Comparison of ENCODE assay signal across 16 cellular contexts in the genomic region with DNA sequence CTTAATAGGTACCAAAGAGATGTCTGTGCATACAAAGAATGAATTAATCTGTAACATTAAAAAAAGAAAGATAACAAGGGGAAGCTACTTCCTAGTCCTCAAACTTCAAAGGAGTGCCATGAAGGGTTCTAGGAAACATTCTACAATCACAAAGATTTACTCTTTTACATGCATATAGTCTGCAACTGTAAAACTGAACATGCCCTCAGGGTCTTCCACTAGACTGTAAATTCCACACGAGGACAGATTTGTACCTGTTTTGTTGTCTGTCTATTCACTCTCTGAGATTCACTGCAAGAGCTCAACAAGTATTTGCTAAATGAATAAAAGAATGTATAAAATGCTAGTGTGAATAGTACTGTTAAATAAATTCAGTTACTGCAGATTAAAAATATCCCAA. TPM values are rescaled to one million over a fixed set of nuclear protein-coding genes. Genes with fewer than 3 reads are reported as not detected.
DNase-seq lines count a peak whose midpoint lies in the region; ATAC-seq, FAIRE-seq and TF ChIP-seq lines count a peak whose summit lies in the region.
"Had no signal": no experiment of that assay in that cellular context is flagged by ENCODE, and none has a peak within 500 bp of the region (broad histone marks: within the 10 kb centered on the region; RNA-seq: fewer than 3 reads in every experiment).

No MANE protein-coding gene starts in this region.

- no peaks in the 10 kb centered on the region for H3K27me3 Mint-ChIP-seq in activated naive CD4-positive, alpha-beta T cell treated with anti-CD3 and anti-CD28 coated beads, Interleukin-2, amount 10 ng/mL, durations not matched to agents 7 days and 5 days
- H3K27me3 Mint-ChIP-seq in activated B cell treated with CpG ODN at 0.5 μM for 24 hours = no peaks in the 10 kb centered on the region
- no peaks in the 10 kb centered on the region for H3K27me3 Mint-ChIP-seq in type B pancreatic cell

- H4K20me1 ChIP-seq in endothelial cell of umbilical vein (replicated peaks; ENCODE audit: control insufficient read depth, extremely low read depth, insufficient read depth, low read length) = no peaks in the 10 kb centered on the region

- H3K27ac ChIP-seq in endothelial cell of umbilical vein (ENCODE audit: insufficient read depth, low read depth, low read length) = no peak overlapping the region
- H3K27ac ChIP-seq: thyroid gland had no signal

- no peaks in the 10 kb centered on the region for H3K9me1 ChIP-seq in endothelial cell of umbilical vein (replicated peaks; ENCODE audit: control insufficient read depth, extremely low read depth, insufficient read depth, low read length)

- no peak for DNase-seq in activated naive CD4-positive, alpha-beta T cell treated with anti-CD3 and anti-CD28 coated beads, Interleukin-2, amount 10 ng/mL, durations not matched to agents 7 days and 5 days
- no peak for DNase-seq in activated naive CD4-positive, alpha-beta T cell treated with Interleukin-2 at 50 U/mL for 16 hours
- DNase-seq in activated B cell treated with CpG ODN at 0.5 μM for 24 hours (no peak), endothelial cell of umbilical vein (ENCODE audit: low read depth, low spot score) (no peak), type B pancreatic cell (ENCODE audit: extremely low spot score, unreplicated experiment) (no peak), D721Med (ENCODE audit: insufficient read length, low spot score) (no peak)
- DNase-seq in stimulated activated CD4-positive, alpha-beta T cell treated with anti-CD3 and anti-CD28 coated beads, Interleukin-2, amount 100 ng/mL, for 24 hours = no peak
- DNase-seq: caudate nucleus, GOT3, MM.1S, NCI-H1930, NCI-H526 treated with DMSO at 0.1 percent for 48 hours, thyroid gland had no signal

- no peak for TF ChIP-seq CTCF in activated B cell treated with CpG ODN at 0.5 μM for 24 hours (IDR thresholded peaks at IDR 0.05)
- TF ChIP-seq CTCF in endothelial cell of umbilical vein (IDR thresholded peaks at IDR 0.05; ENCODE audit: extremely low read depth in 1 of 2, insufficient read depth in 1 of 2, low read depth in 1 of 2, low read length in 2 of 2) = no peak
- no peak for TF ChIP-seq CTCF in type B pancreatic cell (conservative IDR thresholded peaks at IDR 0.05)
- TF ChIP-seq CTCF in D721Med (IDR thresholded peaks at IDR 0.05; ENCODE audit: insufficient read depth, missing control alignments) = no peak

- FAIRE-seq in endothelial cell of umbilical vein (lab: Jason Lieb, UNC) = no peak
- no peak for FAIRE-seq in D721Med (lab: Jason Lieb, UNC)
- FAIRE-seq: frontal cortex had no signal

- H2AFZ ChIP-seq in endothelial cell of umbilical vein (ENCODE audit: low read depth, low read length) = no peak overlapping the region

- H3K4me2 ChIP-seq in endothelial cell of umbilical vein (ENCODE audit: insufficient read depth, low read length) = peak overlapping the region; percentile 2

- no peaks in the 10 kb centered on the region for H3K9me3 Mint-ChIP-seq in activated naive CD4-positive, alpha-beta T cell treated with anti-CD3 and anti-CD28 coated beads, Interleukin-2, amount 10 ng/mL, durations not matched to agents 7 days and 5 days
- H3K9me3 Mint-ChIP-seq in activated B cell treated with CpG ODN at 0.5 μM for 24 hours = no peaks in the 10 kb centered on the region
- no peaks in the 10 kb centered on the region for H3K9me3 Mint-ChIP-seq in type B pancreatic cell

- TF ChIP-seq POLR2A in endothelial cell of umbilical vein (IDR thresholded peaks at IDR 0.05; ENCODE audit: low read depth, low read length) = no peak

- H3K9ac ChIP-seq in endothelial cell of umbilical vein (replicated peaks; ENCODE audit: extremely low read depth, insufficient read depth, low read length) = no peak overlapping the region

- dilution Hi-C loops in endothelial cell of umbilical vein (cut with MboI; ENCODE audit: extremely low pct_ligation_motif_present, low sequenced_read_pairs) = no loop called here

- peaks cover 75% of the 10 kb centered on the region for H3K4me1 Mint-ChIP-seq in activated naive CD4-positive, alpha-beta T cell treated with anti-CD3 and anti-CD28 coated beads, Interleukin-2, amount 10 ng/mL, durations not matched to agents 7 days and 5 days
- H3K4me1 Mint-ChIP-seq in activated B cell treated with CpG ODN at 0.5 μM for 24 hours (peaks cover 81% of the 10 kb centered on the region), type B pancreatic cell (ENCODE audit: unreplicated experiment) (peaks cover 22% of the 10 kb centered on the region)

- peak overlapping the region; percentile 80 for H3K27ac Mint-ChIP-seq in activated naive CD4-positive, alpha-beta T cell treated with anti-CD3 and anti-CD28 coated beads, Interleukin-2, amount 10 ng/mL, durations not matched to agents 7 days and 5 days
- peak overlapping the region; percentile 88 for H3K27ac Mint-ChIP-seq in activated B cell treated with CpG ODN at 0.5 μM for 24 hours
- peak overlapping the region; percentile 8 for H3K27ac Mint-ChIP-seq in type B pancreatic cell

- no peak for ATAC-seq in activated B cell treated with CpG ODN at 0.5 μM for 24 hours (ENCODE audit: low read depth)
- no peak for ATAC-seq in GM21390 (IDR thresholded peaks at IDR 0.05; ENCODE audit: unreplicated experiment)
- ATAC-seq: activated CD4-positive, CD25-positive, alpha-beta regulatory T cell treated with anti-CD3 and anti-CD28 coated beads, Interleukin-2, amount 50 U/mL, for 24 hours had no signal

- peaks cover 31% of the 10 kb centered on the region for H3K4me1 ChIP-seq in endothelial cell of umbilical vein (ENCODE audit: control insufficient read depth, extremely low read depth, insufficient read depth, low read length)

- CTCF ChIA-PET in activated naive CD4-positive, alpha-beta T cell treated with anti-CD3 and anti-CD28 coated beads, Interleukin-2, amount 10 ng/mL, durations not matched to agents 7 days and 5 days (lab: Charles Lee) = interaction anchor here (1.1 kb wide), 2 partner anchors 12 to 84 kb away, joined by 3 read pairs; no protein-coding TSS in a partner anchor
- CTCF ChIA-PET in activated B cell treated with CpG ODN at 0.5 μM for 24 hours (lab: Charles Lee) (interaction anchor here (1.4 kb wide), 1 partner anchor 14 kb away, joined by 5 read pairs; no protein-coding TSS in a partner anchor), endothelial cell of umbilical vein (lab: Charles Lee) (interaction anchor here (1.0 to 2.2 kb wide), 7 partner anchors 12 to 106 kb away, joined by 3 to 7 read pairs (median 5); no protein-coding TSS in a partner anchor)

- H3K79me2 ChIP-seq in endothelial cell of umbilical vein (ENCODE audit: control insufficient read depth, insufficient read depth, low read length) = peaks cover 90% of the 10 kb centered on the region

- H3K36me3 Mint-ChIP-seq in activated naive CD4-positive, alpha-beta T cell treated with anti-CD3 and anti-CD28 coated beads, Interleukin-2, amount 10 ng/mL, durations not matched to agents 7 days and 5 days = peaks cover 27% of the 10 kb centered on the region
- H3K36me3 Mint-ChIP-seq in activated B cell treated with CpG ODN at 0.5 μM for 24 hours (ENCODE audit: low read depth) (peaks cover 9% of the 10 kb centered on the region), type B pancreatic cell (no peaks in the 10 kb centered on the region)

- H3K4me3 ChIP-seq in endothelial cell of umbilical vein (replicated peaks in 1 of 3; ENCODE audit: insufficient read depth in 1 of 3, low read depth in 1 of 3, low read length in 3 of 3) = no peak overlapping the region
- H3K4me3 ChIP-seq: thyroid gland had no signal

- no peaks in the 10 kb centered on the region for H3K9me3 ChIP-seq in endothelial cell of umbilical vein (replicated peaks; ENCODE audit: control insufficient read depth, insufficient read depth, low read length)
- H3K9me3 ChIP-seq: thyroid gland had no signal

- BruUV-seq in endothelial cell of umbilical vein (replicated peaks; lab: Mats Ljungman, UMichigan) = no TSS peak

- POLR2A ChIA-PET in activated B cell treated with CpG ODN at 0.5 μM for 24 hours (lab: Charles Lee) (interaction anchor here (0.8 to 3.5 kb wide), 10 partner anchors 10 to 106 kb away, joined by 3 to 18 read pairs (median 4); no protein-coding TSS in a partner anchor), endothelial cell of umbilical vein (lab: Charles Lee) (no interaction called here)

- intact Hi-C loops in activated B cell treated with CpG ODN at 0.5 μM for 24 hours (cut with micrococcal nuclease) = loop anchor here (2.0 to 10.0 kb wide), 4 partner anchors 13 to 1373 kb away; no protein-coding TSS in a partner anchor
- intact Hi-C loops in endothelial cell of umbilical vein (cut with micrococcal nuclease) = loop anchor here (1.0 to 10.0 kb wide), 4 partner anchors 64 to 697 kb away; no protein-coding TSS in a partner anchor

- H3K36me3 ChIP-seq in endothelial cell of umbilical vein (ENCODE audit: control insufficient read depth in 2 of 2, extremely low read depth in 1 of 2, insufficient read depth in 2 of 2, low read length in 2 of 2) = no peaks in the 10 kb centered on the region
- H3K36me3 ChIP-seq: thyroid gland had no signal

- H3K4me3 Mint-ChIP-seq in activated naive CD4-positive, alpha-beta T cell treated with anti-CD3 and anti-CD28 coated beads, Interleukin-2, amount 10 ng/mL, durations not matched to agents 7 days and 5 days = peak overlapping the region; percentile 40
- H3K4me3 Mint-ChIP-seq in activated B cell treated with CpG ODN at 0.5 μM for 24 hours = peak overlapping the region; percentile 93
- peak overlapping the region; percentile 41 for H3K4me3 Mint-ChIP-seq in type B pancreatic cell

- no peaks in the 10 kb centered on the region for H3K27me3 ChIP-seq in endothelial cell of umbilical vein (ENCODE audit: control insufficient read depth in 2 of 2, insufficient read depth in 2 of 2, low read length in 2 of 2)
- H3K27me3 ChIP-seq: thyroid gland had no signal

TF ChIP-seq in endothelial cell of umbilical vein, 7 proteins besides CTCF, POLR2A, EP300 and RAD21 (continues in another document):
- TF ChIP-seq EZH2 (IDR thresholded peaks at IDR 0.05; ENCODE audit: borderline replicate concordance, low read depth, low read length, severe bottlenecking) (no peak), POLR2AphosphoS5 (IDR thresholded peaks at IDR 0.05; ENCODE audit: insufficient read depth, low read depth, low read length) (no peak), GATA2 (IDR thresholded peaks at IDR 0.05; ENCODE audit: insufficient read depth, insufficient read length, low read depth, low read length) (no peak), JUN (IDR thresholded peaks at IDR 0.05; ENCODE audit: borderline replicate concordance, insufficient read depth, insufficient read length, low read depth) (no peak)

RNA-seq across cellular contexts. Expression of a gene that starts 4.4 kb away (rescaled TPM):
- total RNA-seq in activated B cell treated with CpG ODN at 0.5 μM for 24 hours (195 and 215 TPM in 2 replicates), endothelial cell of umbilical vein (152 and 177 TPM in 2 replicates), type B pancreatic cell (ENCODE audit: low replicate concordance) (54.8 and 57.2 TPM in 2 replicates)
- polyA plus RNA-seq in endothelial cell of umbilical vein = 60.1 and 68.8 TPM in 2 replicates
- 75.4 and 89.5 TPM in 2 replicates for polyA plus RNA-seq in endothelial cell of umbilical vein (2011; cell fraction: cytosol; rRNA removed)
- 149 and 163 TPM in 2 replicates for polyA plus RNA-seq in endothelial cell of umbilical vein (2011; cell fraction: nucleus; rRNA removed)
- 128 and 187 TPM in 2 replicates for polyA plus RNA-seq in endothelial cell of umbilical vein (2012)
- 180 and 216 TPM in 2 replicates for polyA minus RNA-seq in endothelial cell of umbilical vein
- 36.5 TPM for polyA minus RNA-seq in endothelial cell of umbilical vein (2011; cell fraction: cytosol; rRNA and poly(A)+ RNA removed)
- polyA minus RNA-seq in endothelial cell of umbilical vein (2011; cell fraction: nucleus; rRNA and poly(A)+ RNA removed) = 174 and 238 TPM in 2 replicates

Comparison
In these comparisons a context has a peak if more than half of its experiments do, and no peak if none do; other contexts are left out.
1. H3K27ac Mint-ChIP-seq: peak in every context shown above with its lines; median percentile 88 in activated B cell treated with CpG ODN at 0.5 μM for 24 hours; 80 in activated naive CD4-positive, alpha-beta T cell treated with anti-CD3 and anti-CD28 coated beads, Interleukin-2, amount 10 ng/mL, durations not matched to agents 7 days and 5 days; 8 in type B pancreatic cell.
2. H3K4me3 Mint-ChIP-seq: peak in every context shown above with its lines; median percentile 93 in activated B cell treated with CpG ODN at 0.5 μM for 24 hours; 41 in type B pancreatic cell; 40 in activated naive CD4-positive, alpha-beta T cell treated with anti-CD3 and anti-CD28 coated beads, Interleukin-2, amount 10 ng/mL, durations not matched to agents 7 days and 5 days.